ENCODE assay signal across 21 cellular contexts in the genomic region with DNA sequence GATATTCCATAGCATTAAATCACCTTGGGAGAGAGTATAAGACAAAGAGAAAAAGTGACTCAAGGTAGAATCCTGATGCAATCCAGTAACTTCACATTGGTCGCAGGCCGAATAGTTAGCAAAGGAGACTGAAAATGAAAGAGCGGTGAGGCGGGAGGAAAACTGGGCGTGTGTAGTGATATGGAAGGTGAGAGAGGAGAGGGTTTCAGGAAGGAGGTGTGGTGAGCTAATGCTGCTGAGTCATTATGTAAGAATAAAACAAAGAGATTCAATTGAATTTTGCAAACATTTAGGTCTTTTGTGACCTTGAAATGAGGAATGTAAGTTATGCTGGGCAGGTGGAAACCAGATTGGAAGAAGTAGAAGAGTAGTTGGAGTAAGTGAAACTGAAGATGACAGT.
DNase-seq lines count a peak whose midpoint lies in the region; ATAC-seq, FAIRE-seq and TF ChIP-seq lines count a peak whose summit lies in the region.
"Had no signal": no experiment of that assay in that cellular context is flagged by ENCODE, and none has a peak within 500 bp of the region (broad histone marks: within the 10 kb centered on the region; RNA-seq: fewer than 3 reads in every experiment).

No MANE protein-coding gene starts in this region.

- POLR2A ChIA-PET in H1 (lab: Charles Lee; ENCODE audit: partially characterized antibody), result no interaction called here

- H4K8ac ChIP-seq in H1 (ENCODE audit: extremely low read depth, insufficient read depth, low read length), result no peak overlapping the region

- H3K79me2 ChIP-seq in H1 (ENCODE audit: control insufficient read depth in 1 of 2, insufficient read depth in 2 of 2, low read length in 2 of 2), result no peaks in the 10 kb centered on the region

- H3K9ac ChIP-seq in H1 (replicated peaks in 1 of 4; ENCODE audit: extremely low read depth in 1 of 4, low read depth in 3 of 4, low read length in 3 of 4), result no peak overlapping the region

- no peak overlapping the region for H2BK120ac ChIP-seq in H1 (replicated peaks; ENCODE audit: low read depth, low read length)

- H3K4ac ChIP-seq in H1 (replicated peaks; ENCODE audit: insufficient read length, low read depth, low read length), result no peak overlapping the region

- no peaks in the 10 kb centered on the region for H3K36me3 ChIP-seq in H1 (ENCODE audit: control insufficient read depth in 2 of 4, insufficient read depth in 4 of 4, low read length in 3 of 4)

- H2AFZ ChIP-seq in H1 (ENCODE audit: low read length), result peak overlapping the region; percentile 80; the same call in 1 of the 2 replicates

- no peaks in the 10 kb centered on the region for H4K20me1 ChIP-seq in H1 (replicated peaks in 1 of 2; ENCODE audit: control insufficient read depth in 1 of 2, insufficient read depth in 2 of 2, low read length in 2 of 2)

- H3K4me3 ChIP-seq in H1 (ENCODE audit: extremely low read depth in 1 of 4, insufficient read depth in 2 of 4, low read depth in 3 of 4, low read length in 4 of 4), result no peak overlapping the region

- H2BK15ac ChIP-seq in H1 (ENCODE audit: low read length), result no peak overlapping the region

- TF ChIP-seq CTCF in H1 (IDR thresholded peaks at IDR 0.05; ENCODE audit: control extremely low read depth in 1 of 3, insufficient read depth in 1 of 3, low read depth in 1 of 3, low read length in 3 of 3), result no peak

- CTCF ChIA-PET in H1 (lab: Charles Lee; ENCODE audit: partially characterized antibody), result no interaction called here

- no peak overlapping the region for H3K27ac ChIP-seq in H1 (ENCODE audit: low read depth, low read length)

- no peak for TF ChIP-seq POLR2A in H1 (IDR thresholded peaks at IDR 0.05; ENCODE audit: control extremely low read depth in 1 of 2, low read depth in 2 of 2, low read length in 2 of 2)

- H3K56ac ChIP-seq in H1 (replicated peaks; ENCODE audit: insufficient read length, low read depth, low read length), result no peak overlapping the region

- no peaks in the 10 kb centered on the region for H3K79me1 ChIP-seq in H1 (ENCODE audit: low read depth, low read length)

- no peaks in the 10 kb centered on the region for H3K23me2 ChIP-seq in H1 (ENCODE audit: low read depth, low read length)

- WGBS in H1 (ENCODE audit: extremely low coverage in 1 of 2, insufficient coverage in 1 of 2, insufficient read length in 1 of 2, insufficient replicate concordance in 2 of 2, low coverage in 1 of 2, low lambda C conversion rate in 2 of 2, missing lambda C conversion rate in 1 of 2), 2 experiments, result 71% methylated on average over 5 of the region's 5 CpGs; no CpG with 5 or more reads in 1 of the 2 experiments

- no peak overlapping the region for H2AK5ac ChIP-seq in H1 (ENCODE audit: low read depth, low read length)

- no peaks in the 10 kb centered on the region for H3K9me3 ChIP-seq in H1 (ENCODE audit: insufficient read depth in 2 of 2, low read depth in 1 of 2, low read length in 1 of 2)

- no peak for TF ChIP-seq RAD21 in H1 (IDR thresholded peaks at IDR 0.05 in 1 of 2, conservative IDR thresholded peaks at IDR 0.05 in 1 of 2; ENCODE audit: low read depth in 2 of 2, low read length in 2 of 2)

- no peak overlapping the region for H4K5ac ChIP-seq in H1 (ENCODE audit: insufficient read length, low read depth, low read length)

- H2BK20ac ChIP-seq in H1 (ENCODE audit: low read length), result no peak overlapping the region; the same call in 1 of the 2 replicates

- H3K4me1 ChIP-seq in H1 (replicated peaks in 1 of 4; ENCODE audit: control insufficient read depth in 3 of 4, insufficient read depth in 4 of 4, low read length in 3 of 4), result no peaks in the 10 kb centered on the region; a peak in 1 of 7 replicates

- no peak overlapping the region for H3K14ac ChIP-seq in H1 (ENCODE audit: insufficient read length)

- no peaks in the 10 kb centered on the region for H3K27me3 ChIP-seq in H1 (replicated peaks in 1 of 4; ENCODE audit: control insufficient read depth in 3 of 4, extremely low read depth in 1 of 4, insufficient read depth in 3 of 4, low read length in 3 of 4)

- no peak overlapping the region; the same call in 1 of the 2 replicates for H2BK12ac ChIP-seq in H1 (ENCODE audit: low read depth, low read length)

- no peak overlapping the region for H3K23ac ChIP-seq in H1 (ENCODE audit: insufficient read length)

- FAIRE-seq in H1 (lab: Jason Lieb, UNC), result no peak
- FAIRE-seq: astrocyte, colon, endothelial cell of umbilical vein, GM12891 had no signal

- H4K91ac ChIP-seq in H1 (replicated peaks; ENCODE audit: insufficient read length, low read length), result no peak overlapping the region

- H3K4me2 ChIP-seq in H1 (ENCODE audit: insufficient read depth in 1 of 2, low read depth in 2 of 2, low read length in 2 of 2), result no peak overlapping the region

- peak; percentile 62 for ATAC-seq in GM18867 (IDR thresholded peaks at IDR 0.05; ENCODE audit: unreplicated experiment)
- ATAC-seq in GM21447 (IDR thresholded peaks at IDR 0.05; ENCODE audit: unreplicated experiment), result peak; percentile 93
- peak; percentile 65 for ATAC-seq in HG03571 (IDR thresholded peaks at IDR 0.05; ENCODE audit: unreplicated experiment)
- no peak for ATAC-seq in GM21723 (IDR thresholded peaks at IDR 0.05; ENCODE audit: unreplicated experiment)
- ATAC-seq: T-helper 17 cell had no signal

- no peak overlapping the region for H3K18ac ChIP-seq in H1 (ENCODE audit: extremely low read depth, low read length)

- no peak overlapping the region for H2BK5ac ChIP-seq in H1 (ENCODE audit: low read depth, low read length)

- no peak for TF ChIP-seq EP300 in H1 (IDR thresholded peaks at IDR 0.05; ENCODE audit: borderline replicate concordance in 1 of 2, low read depth in 2 of 2, low read length in 2 of 2)

- DNase-seq in H1 (ENCODE audit: low read depth in 1 of 2, low spot score in 2 of 2) (peak in 1 of 2 experiments; percentile 13), retina (no peak), OCI-M2 (lab: John Stamatoyannopoulos, UW; ENCODE audit: unreplicated experiment) (no peak)
- DNase-seq: activated CD4-positive, CD25-positive, alpha-beta regulatory T cell treated with anti-CD3 and anti-CD28 coated beads, Interleukin-2, amount 50 U/mL, for 72 hours; activated CD8-positive, alpha-beta memory T cell treated with anti-CD3 and anti-CD28 coated beads, Interleukin-2, amount 50 U/mL, for 4 hours; activated gamma-delta T cell treated with Interleukin-2 at 50 U/mL for 16 hours; COR-L47; foreskin melanocyte; H7; NCI-H146; NCI-H226; SHP77 treated with DMSO at 0.1 percent for 48 hours; T-helper 17 cell had no signal

TF ChIP-seq in H1, 55 proteins besides CTCF, POLR2A, EP300 and RAD21:
- no peak for TF ChIP-seq CHD2 (IDR thresholded peaks at IDR 0.05; ENCODE audit: low read length)
- no peak for TF ChIP-seq RFX5 (IDR thresholded peaks at IDR 0.05; ENCODE audit: borderline replicate concordance, low read depth, low read length)
- 0 out of 2 replicates have a peak, but pooled peaks have one; percentile 4 for TF ChIP-seq MAFK (IDR thresholded peaks at IDR 0.05; ENCODE audit: low read depth, low read length)
